ENCODE assay signal across 8 cellular contexts in genomic region chr3:44648564-44649229, GRCh38. TPM values are rescaled to one million over a fixed set of nuclear protein-coding genes. Genes with fewer than 3 reads are reported as not detected.
DNase-seq lines count a peak whose midpoint lies in the region; ATAC-seq lines count a peak whose summit lies in the region.

ZNF35 (plus strand) TSS chr3:44648732; CDS start chr3:44651068, 2,336 bp downstream.

- peaks cover 7 to 17% (median 12%) of the 10 kb centered on the region in 4 donors for H3K4me1 Mint-ChIP-seq in CD4-positive, CD25-positive, alpha-beta regulatory T cell
- H3K4me1 Mint-ChIP-seq in activated CD4-positive, alpha-beta memory T cell treated with anti-CD3 and anti-CD28 coated beads for 36 hours (ENCODE audit: low read depth): peaks cover 11% of the 10 kb centered on the region
- peaks cover 11% of the 10 kb centered on the region for H3K4me1 Mint-ChIP-seq in stimulated activated effector memory CD8-positive, alpha-beta T cell treated with anti-CD3 and anti-CD28 coated beads, Interleukin-12 subunit alpha, Interleukin-12 subunit beta, amount 100 ng/mL, for 72 hours

- peaks cover 4 to 41% (median 15%) of the 10 kb centered on the region in 7 donors for H3K9me3 Mint-ChIP-seq in CD4-positive, CD25-positive, alpha-beta regulatory T cell
- peaks cover 47% of the 10 kb centered on the region for H3K9me3 Mint-ChIP-seq in activated CD4-positive, alpha-beta memory T cell treated with anti-CD3 and anti-CD28 coated beads for 36 hours
- H3K9me3 Mint-ChIP-seq in stimulated activated effector memory CD8-positive, alpha-beta T cell treated with anti-CD3 and anti-CD28 coated beads, Interleukin-12 subunit alpha, Interleukin-12 subunit beta, amount 100 ng/mL, for 72 hours: peaks cover 6% of the 10 kb centered on the region

- intact Hi-C loops in activated CD4-positive, alpha-beta memory T cell treated with anti-CD3 and anti-CD28 coated beads for 36 hours (cut with micrococcal nuclease): no loop called here

- peak in 1 of 2 donors; percentile 43 for ATAC-seq in CD4-positive, CD25-positive, alpha-beta regulatory T cell (ENCODE audit: low read depth in 2 of 2)
- ATAC-seq in GM18909 (IDR thresholded peaks at IDR 0.05; ENCODE audit: poor library complexity, unreplicated experiment) (peak; percentile 93), HG03108 (IDR thresholded peaks at IDR 0.05; ENCODE audit: unreplicated experiment) (peak; percentile 94)
- ATAC-seq in stimulated activated effector memory CD8-positive, alpha-beta T cell treated with anti-CD3 and anti-CD28 coated beads, Interleukin-12 subunit alpha, Interleukin-12 subunit beta, amount 100 ng/mL, for 72 hours: peak; percentile 86

- peak within 1 kb of the TSS; percentile 55 for H3K4me3 ChIP-seq in CD4-positive, CD25-positive, alpha-beta regulatory T cell (ENCODE audit: low read depth, low read length)
- H3K4me3 ChIP-seq in esophagus (ENCODE audit: low read depth in 1 of 2, low read length in 2 of 2): peak within 1 kb of the TSS; percentile 76 to 84

- H3K9me3 ChIP-seq in CD4-positive, CD25-positive, alpha-beta regulatory T cell (ENCODE audit: control insufficient read depth in 2 of 2, low read length in 2 of 2): peaks cover 42 to 44% of the 10 kb centered on the region in 2 experiments
- H3K9me3 ChIP-seq in esophagus (ENCODE audit: control insufficient read depth in 2 of 2, insufficient read depth in 1 of 2, low read depth in 1 of 2, low read length in 1 of 2): no peaks in the 10 kb centered on the region

- H3K36me3 ChIP-seq in CD4-positive, CD25-positive, alpha-beta regulatory T cell (ENCODE audit: control insufficient read depth, insufficient read depth, low read length): no peaks in the 10 kb centered on the region
- peaks cover 9 to 12% of the 10 kb centered on the region in 2 donors for H3K36me3 ChIP-seq in esophagus (ENCODE audit: control insufficient read depth in 2 of 2, insufficient read depth in 2 of 2, low read length in 1 of 2)

- H3K27me3 ChIP-seq in CD4-positive, CD25-positive, alpha-beta regulatory T cell (ENCODE audit: control insufficient read depth, insufficient read depth, low read length): no peaks in the 10 kb centered on the region
- H3K27me3 ChIP-seq in esophagus (ENCODE audit: control insufficient read depth in 1 of 2, insufficient read depth in 2 of 2, low read length in 2 of 2): no peaks in the 10 kb centered on the region

- CTCF ChIA-PET in activated CD4-positive, alpha-beta memory T cell treated with anti-CD3 and anti-CD28 coated beads for 36 hours (lab: Charles Lee): no interaction called here

- H3K27ac ChIP-seq in CD4-positive, CD25-positive, alpha-beta regulatory T cell (ENCODE audit: insufficient read depth, low read length, poor library complexity, severe bottlenecking): no peak within 1 kb of the TSS
- peak within 1 kb of the TSS; percentile 18 to 62 for H3K27ac ChIP-seq in esophagus (ENCODE audit: low read depth in 2 of 2, low read length in 1 of 2)

- H3K27me3 Mint-ChIP-seq in CD4-positive, CD25-positive, alpha-beta regulatory T cell: no peaks in the 10 kb centered on the region
- no peaks in the 10 kb centered on the region for H3K27me3 Mint-ChIP-seq in activated CD4-positive, alpha-beta memory T cell treated with anti-CD3 and anti-CD28 coated beads for 36 hours

- WGBS in esophagus, 2 donors: 1% methylated on average over 37 of the region's 37 CpGs

- H3K4me3 Mint-ChIP-seq in CD4-positive, CD25-positive, alpha-beta regulatory T cell: peak within 1 kb of the TSS; percentile 36 to 86 (median 85)
- peak within 1 kb of the TSS; percentile 80 for H3K4me3 Mint-ChIP-seq in activated CD4-positive, alpha-beta memory T cell treated with anti-CD3 and anti-CD28 coated beads for 36 hours
- peak within 1 kb of the TSS; percentile 68 for H3K4me3 Mint-ChIP-seq in stimulated activated effector memory CD8-positive, alpha-beta T cell treated with anti-CD3 and anti-CD28 coated beads, Interleukin-12 subunit alpha, Interleukin-12 subunit beta, amount 100 ng/mL, for 72 hours

- H3K36me3 Mint-ChIP-seq in CD4-positive, CD25-positive, alpha-beta regulatory T cell: peaks cover 34% of the 10 kb centered on the region
- H3K36me3 Mint-ChIP-seq in activated CD4-positive, alpha-beta memory T cell treated with anti-CD3 and anti-CD28 coated beads for 36 hours: peaks cover 45% of the 10 kb centered on the region
- peaks cover 17% of the 10 kb centered on the region for H3K36me3 Mint-ChIP-seq in stimulated activated effector memory CD8-positive, alpha-beta T cell treated with anti-CD3 and anti-CD28 coated beads, Interleukin-12 subunit alpha, Interleukin-12 subunit beta, amount 100 ng/mL, for 72 hours

- DNase-seq in CD4-positive, CD25-positive, alpha-beta regulatory T cell: peak in 1 of 3 donors; percentile 60
- DNase-seq in NCI-H226: peak; percentile 78
- DNase-seq in activated CD4-positive, alpha-beta memory T cell treated with anti-CD3 and anti-CD28 coated beads for 36 hours: peak; percentile 66
- DNase-seq in middle frontal gyrus (ENCODE audit: extremely low spot score, low spot score): peak; percentile 66
- peak; percentile 14 to 68 for DNase-seq in stimulated activated effector memory CD8-positive, alpha-beta T cell treated with anti-CD3 and anti-CD28 coated beads, Interleukin-12 subunit alpha, Interleukin-12 subunit beta, amount 100 ng/mL, for 72 hours (ENCODE audit: low spot score in 2 of 2)

- no peaks in the 10 kb centered on the region for H3K4me1 ChIP-seq in CD4-positive, CD25-positive, alpha-beta regulatory T cell (ENCODE audit: control insufficient read depth, insufficient read depth, low read length, poor library complexity, severe bottlenecking)
- H3K4me1 ChIP-seq in esophagus (ENCODE audit: control insufficient read depth in 2 of 2, insufficient read depth in 2 of 2, low read length in 1 of 2): peaks cover 0 to 3% of the 10 kb centered on the region in 2 donors

- POLR2A ChIA-PET in activated CD4-positive, alpha-beta memory T cell treated with anti-CD3 and anti-CD28 coated beads for 36 hours (lab: Charles Lee): no interaction called here

- H3K27ac Mint-ChIP-seq in CD4-positive, CD25-positive, alpha-beta regulatory T cell: peak within 1 kb of the TSS in 2 of 3 donors; percentile 51 to 54
- H3K27ac Mint-ChIP-seq in activated CD4-positive, alpha-beta memory T cell treated with anti-CD3 and anti-CD28 coated beads for 36 hours: no peak within 1 kb of the TSS
- peak within 1 kb of the TSS; percentile 73 for H3K27ac Mint-ChIP-seq in stimulated activated effector memory CD8-positive, alpha-beta T cell treated with anti-CD3 and anti-CD28 coated beads, Interleukin-12 subunit alpha, Interleukin-12 subunit beta, amount 100 ng/mL, for 72 hours

RNA-seq across cellular contexts. Expression of gene ZNF35, which starts in this region (rescaled TPM):
- total RNA-seq in CD4-positive, CD25-positive, alpha-beta regulatory T cell: 0.96 TPM
- 1 to 10 TPM in 1 of 4 donors, under 1 TPM in 2, not detected in 1; 0.52 to 1.2 (median 0.87) TPM for polyA plus RNA-seq in CD4-positive, CD25-positive, alpha-beta regulatory T cell
- total RNA-seq in activated CD4-positive, alpha-beta memory T cell treated with anti-CD3 and anti-CD28 coated beads for 36 hours: 1 to 10 TPM; 3.2 TPM
- 1 to 10 TPM; 2.8 to 4.7 TPM for polyA plus RNA-seq in esophagus
